Comparison of ENCODE assay signal across 11 cellular contexts in the genomic region with DNA sequence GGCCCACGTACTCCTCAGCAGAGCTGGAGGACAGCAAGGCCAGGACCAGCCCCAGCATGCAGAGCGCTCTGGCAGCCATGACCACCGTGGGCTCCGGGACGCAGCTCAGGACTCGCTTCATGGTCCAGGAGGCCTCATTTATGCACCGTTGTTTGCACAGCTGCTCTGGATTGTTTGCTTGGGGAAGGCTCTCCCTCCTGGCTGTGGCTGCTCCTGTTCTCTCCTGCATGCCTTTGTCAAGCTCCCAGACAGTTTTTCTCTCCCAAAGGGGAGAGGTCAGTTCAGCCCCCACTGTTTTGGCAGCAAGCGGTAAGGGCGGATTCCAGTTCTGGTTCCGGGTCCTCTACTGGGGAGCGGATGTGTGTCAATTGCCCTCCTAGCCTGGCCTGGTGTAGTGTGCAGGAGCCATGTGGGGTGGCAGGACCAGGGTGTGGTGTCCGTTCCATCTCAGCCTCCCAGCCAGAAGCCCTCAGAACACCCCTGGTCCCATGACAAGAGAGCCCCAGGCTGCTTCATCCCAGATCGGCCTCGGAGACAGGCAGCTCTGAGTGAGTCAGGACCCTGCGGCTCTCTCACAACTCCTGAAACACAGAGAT. TPM values are rescaled to one million over a fixed set of nuclear protein-coding genes. Genes with fewer than 3 reads are reported as not detected.
DNase-seq lines count a peak whose midpoint lies in the region; ATAC-seq and TF ChIP-seq lines count a peak whose summit lies in the region.
"Had no signal": no experiment of that assay in that cellular context is flagged by ENCODE, and none has a peak within 500 bp of the region (broad histone marks: within the 10 kb centered on the region; RNA-seq: fewer than 3 reads in every experiment).

A gene with protein sequence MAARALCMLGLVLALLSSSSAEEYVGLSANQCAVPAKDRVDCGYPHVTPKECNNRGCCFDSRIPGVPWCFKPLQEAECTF (minus strand): TSS at position 114 of the 596 bp plus-strand sequence. CDS start 35 bp downstream, at position 79.

- ATAC-seq in GM18520 (IDR thresholded peaks at IDR 0.05; ENCODE audit: unreplicated experiment) = no peak

- no peaks in the 10 kb centered on the region for H3K27me3 Mint-ChIP-seq in activated T-cell treated with anti-CD3 and anti-CD28 coated beads, Interleukin-2, amount 50 U/mL, for 24 hours
- H3K27me3 Mint-ChIP-seq in type B pancreatic cell = peaks cover under 1% of the 10 kb centered on the region

- H3K27ac Mint-ChIP-seq in activated T-cell treated with anti-CD3 and anti-CD28 coated beads, Interleukin-2, amount 50 U/mL, for 24 hours = no peak within 1 kb of the TSS
- H3K27ac Mint-ChIP-seq in type B pancreatic cell = peak within 1 kb of the TSS; percentile 77

- H3K9me3 Mint-ChIP-seq in activated T-cell treated with anti-CD3 and anti-CD28 coated beads, Interleukin-2, amount 50 U/mL, for 24 hours = no peaks in the 10 kb centered on the region
- no peaks in the 10 kb centered on the region for H3K9me3 Mint-ChIP-seq in type B pancreatic cell
- H3K9me3 Mint-ChIP-seq: naive B cell had no signal

- H3K36me3 Mint-ChIP-seq in activated T-cell treated with anti-CD3 and anti-CD28 coated beads, Interleukin-2, amount 50 U/mL, for 24 hours (ENCODE audit: low read depth) = no peaks in the 10 kb centered on the region
- H3K36me3 Mint-ChIP-seq in type B pancreatic cell = no peaks in the 10 kb centered on the region
- H3K36me3 Mint-ChIP-seq: naive B cell had no signal

- peak; percentile 15 for DNase-seq in activated T-cell treated with anti-CD3 and anti-CD28 coated beads, Interleukin-2, amount 50 U/mL, for 24 hours
- no peak for DNase-seq in activated T-cell treated with anti-CD3 and anti-CD28 coated beads, Interleukin-2, amount 50 U/mL, for 1 hour
- DNase-seq in SHP77 (lab: John Stamatoyannopoulos, UW) = peak; percentile 97 to 98
- peak; percentile 32 for DNase-seq in kidney glomerular epithelial cell (lab: John Stamatoyannopoulos, UW)
- peak; percentile 65 for DNase-seq in type B pancreatic cell (ENCODE audit: extremely low spot score, unreplicated experiment)
- no peak for DNase-seq in T-helper 2 cell
- no peak for DNase-seq in activated gamma-delta T cell (lab: John Stamatoyannopoulos, UW)
- DNase-seq: erythroblast, naive B cell had no signal

- H3K4me1 Mint-ChIP-seq in activated T-cell treated with anti-CD3 and anti-CD28 coated beads, Interleukin-2, amount 50 U/mL, for 24 hours (ENCODE audit: low read depth) = peaks cover 5% of the 10 kb centered on the region
- peaks cover 16% of the 10 kb centered on the region for H3K4me1 Mint-ChIP-seq in type B pancreatic cell (ENCODE audit: unreplicated experiment)

- no peak for TF ChIP-seq CTCF in type B pancreatic cell (conservative IDR thresholded peaks at IDR 0.05)

- H3K4me3 Mint-ChIP-seq in activated T-cell treated with anti-CD3 and anti-CD28 coated beads, Interleukin-2, amount 50 U/mL, for 24 hours = no peak within 1 kb of the TSS
- H3K4me3 Mint-ChIP-seq in type B pancreatic cell = no peak within 1 kb of the TSS
- H3K4me3 Mint-ChIP-seq: naive B cell had no signal

RNA-seq across cellular contexts. Expression of the gene that starts here (rescaled TPM):
- total RNA-seq in type B pancreatic cell (ENCODE audit: low replicate concordance) = 31.5 and 183 TPM in 2 replicates
- total RNA-seq: activated CD8-positive, alpha-beta memory T cell treated with anti-CD3 and anti-CD28 coated beads for 36 hours had no signal

Comparison
In these comparisons a context has a peak if more than half of its experiments do, and no peak if none do; other contexts are left out.
1. DNase-seq: peak in activated T-cell treated with anti-CD3 and anti-CD28 coated beads, Interleukin-2, amount 50 U/mL, for 24 hours (single experiment), SHP77 (2 of 2), kidney glomerular epithelial cell (single experiment) and type B pancreatic cell (single experiment); none in activated T-cell treated with anti-CD3 and anti-CD28 coated beads, Interleukin-2, amount 50 U/mL, for 1 hour (single experiment), T-helper 2 cell (0 of 5) and activated gamma-delta T cell (single experiment).